ENCODE assay signal across 9 cellular contexts in genomic region chr14:21103165-21103709, GRCh38. TPM values are rescaled to one million over a fixed set of nuclear protein-coding genes. Genes with fewer than 3 reads are reported as not detected.
DNase-seq lines count a peak whose midpoint lies in the region; ATAC-seq and TF ChIP-seq lines count a peak whose summit lies in the region.
"Had no signal": no experiment of that assay in that cellular context is flagged by ENCODE, and none has a peak within 500 bp of the region (broad histone marks: within the 10 kb centered on the region; RNA-seq: fewer than 3 reads in every experiment).

No MANE protein-coding gene starts in this region.

- H3K4me3 ChIP-seq in Caco-2 (ENCODE audit: low read depth, low read length) (peak overlapping the region; percentile 72), colonic mucosa (peak overlapping the region; percentile 62)

- H3K9me3 Mint-ChIP-seq in Caco-2 (ENCODE audit: unreplicated experiment) (no peaks in the 10 kb centered on the region), neural crest cell (no peaks in the 10 kb centered on the region)

- no peak for TF ChIP-seq CTCF in Caco-2 (IDR thresholded peaks at IDR 0.05; ENCODE audit: insufficient read depth in 1 of 2, low read depth in 1 of 2, low read length in 1 of 2, severe bottlenecking in 1 of 2, unreplicated experiment in 1 of 2)
- no peak for TF ChIP-seq CTCF in colonic mucosa (IDR thresholded peaks at IDR 0.05)
- peak; percentile 77 for TF ChIP-seq CTCF in neural crest cell (conservative IDR thresholded peaks at IDR 0.05)

- BruUV-seq in Caco-2 (replicated peaks; lab: Mats Ljungman, UMichigan) = TSS peak; percentile 63

- H3K4me1 ChIP-seq in Caco-2 (peaks cover 46% of the 10 kb centered on the region), colonic mucosa (peaks cover 22% of the 10 kb centered on the region)

- POLR2A ChIA-PET in Caco-2 (lab: Charles Lee) = interaction anchor here (1.5 kb wide), 1 partner anchor 33 kb away, joined by 6 read pairs; the partner anchor contains the start of gene ARHGEF40

- no peak for ATAC-seq in GM21390 (IDR thresholded peaks at IDR 0.05; ENCODE audit: unreplicated experiment)
- no peak for ATAC-seq in HG03432 (IDR thresholded peaks at IDR 0.05; ENCODE audit: unreplicated experiment)
- ATAC-seq in GM21528 (IDR thresholded peaks at IDR 0.05; ENCODE audit: low FRiP score, unreplicated experiment) = no peak
- no peak for ATAC-seq in HG03520 (IDR thresholded peaks at IDR 0.05; ENCODE audit: unreplicated experiment)

- H3K36me3 Mint-ChIP-seq in Caco-2 (ENCODE audit: insufficient read depth, unreplicated experiment) = peaks cover 25% of the 10 kb centered on the region
- no peaks in the 10 kb centered on the region for H3K36me3 Mint-ChIP-seq in neural crest cell (ENCODE audit: low read depth)

- H3K4me1 Mint-ChIP-seq in Caco-2 (ENCODE audit: low read depth, unreplicated experiment) (peaks cover 39% of the 10 kb centered on the region), neural crest cell (peaks cover 58% of the 10 kb centered on the region)

- H3K4me3 Mint-ChIP-seq in Caco-2 (ENCODE audit: unreplicated experiment) = peak overlapping the region; percentile 87
- H3K4me3 Mint-ChIP-seq in neural crest cell = peak overlapping the region; percentile 87

- H3K36me3 ChIP-seq in Caco-2 (ENCODE audit: control insufficient read depth, insufficient read depth, low read length) (no peaks in the 10 kb centered on the region), colonic mucosa (no peaks in the 10 kb centered on the region)

- H3K27me3 Mint-ChIP-seq in Caco-2 (ENCODE audit: insufficient read depth, unreplicated experiment) = no peaks in the 10 kb centered on the region
- peaks cover 3% of the 10 kb centered on the region for H3K27me3 Mint-ChIP-seq in neural crest cell (ENCODE audit: low read depth)

- peak overlapping the region; percentile 85 for H3K27ac Mint-ChIP-seq in Caco-2 (ENCODE audit: unreplicated experiment)
- peak overlapping the region; percentile 96 for H3K27ac Mint-ChIP-seq in neural crest cell (ENCODE audit: unreplicated experiment)

- intact Hi-C loops in Caco-2 (cut with micrococcal nuclease; ENCODE audit: unreplicated experiment) = no loop called here
- intact Hi-C loops in colonic mucosa (cut with DNase I) = no loop called here

- DNase-seq in Caco-2 = no peak
- peak; percentile 98 to 99 for DNase-seq in Kasumi-1 (lab: John Stamatoyannopoulos, UW)
- DNase-seq in colonic mucosa = no peak
- no peak for DNase-seq in neural crest cell (ENCODE audit: low read depth, low spot score)

- H3K9me3 ChIP-seq in Caco-2 (no peaks in the 10 kb centered on the region), colonic mucosa (no peaks in the 10 kb centered on the region)

- H3K27ac ChIP-seq in colonic mucosa = peak overlapping the region; percentile 99

- H3K27me3 ChIP-seq in Caco-2 (replicated peaks; ENCODE audit: control insufficient read depth, insufficient read depth, low read length) (no peaks in the 10 kb centered on the region), colonic mucosa (no peaks in the 10 kb centered on the region)

- H3K9ac ChIP-seq in colonic mucosa (ENCODE audit: low read depth in 2 of 2, low read length in 2 of 2) = peak overlapping the region; percentile 19 to 82

- CTCF ChIA-PET in Caco-2 (lab: Charles Lee) = interaction anchor here (0.9 to 3.2 kb wide), 7 partner anchors 9 to 88 kb away, joined by 3 to 127 read pairs (median 43); partner anchors contain the start of gene ARHGEF40

RNA-seq across cellular contexts. Expression of gene TMEM253, which starts 2.4 kb away (rescaled TPM):
- total RNA-seq in Caco-2 (2022) (0.98 and 1.0 TPM in 2 replicates), colonic mucosa (10 to 100 TPM; 28.8 to 48.3 TPM), neural crest cell (1.6 TPM in 2 replicates)
- total RNA-seq: T-helper 1 cell treated with Interleukin-12 subunit alpha and Interleukin-12 subunit beta and Interleukin-4 antibody, amounts not matched to agents 30 ng/mL and 1 ng/mL, for 36 hours had no signal

RNA-seq across cellular contexts. Expression of gene ZNF219, which starts 4.8 kb away (rescaled TPM):
- total RNA-seq in Caco-2 (2022) = 34.1 and 35.2 TPM in 2 replicates
- 10 to 100 TPM; 44.0 to 79.6 TPM for total RNA-seq in colonic mucosa
- 141 and 143 TPM in 2 replicates for total RNA-seq in neural crest cell

RNA-seq across cellular contexts. Expression of gene ARHGEF40, which starts 33.1 kb away (rescaled TPM):
- total RNA-seq in Caco-2 (2022) (6.5 and 7.1 TPM in 2 replicates), colonic mucosa (10 to 100 TPM; 49.5 to 66.9 TPM), neural crest cell (72.7 and 73.8 TPM in 2 replicates)
- total RNA-seq: T-helper 1 cell treated with Interleukin-12 subunit alpha and Interleukin-12 subunit beta and Interleukin-4 antibody, amounts not matched to agents 30 ng/mL and 1 ng/mL, for 36 hours had no signal

RNA-seq across cellular contexts. Expression of gene RNASE8, which starts 45.6 kb away (rescaled TPM):
- total RNA-seq in Caco-2 (2022) (not detected in 2 replicates), colonic mucosa (not detected), neural crest cell (not detected in 2 replicates)
- total RNA-seq: T-helper 1 cell treated with Interleukin-12 subunit alpha and Interleukin-12 subunit beta and Interleukin-4 antibody, amounts not matched to agents 30 ng/mL and 1 ng/mL, for 36 hours had no signal

RNA-seq across cellular contexts. Expression of gene OR5AU1, which starts 52.6 kb away (rescaled TPM):
- total RNA-seq in Caco-2 (2022) = not detected in 2 replicates
- total RNA-seq in colonic mucosa = not detected
- total RNA-seq in neural crest cell = not detected in 2 replicates
- total RNA-seq: T-helper 1 cell treated with Interleukin-12 subunit alpha and Interleukin-12 subunit beta and Interleukin-4 antibody, amounts not matched to agents 30 ng/mL and 1 ng/mL, for 36 hours had no signal

Comparison
In these comparisons a context has a peak if more than half of its experiments do, and no peak if none do; other contexts are left out.
1. DNase-seq: peak in Kasumi-1 (2 of 2); none in Caco-2 (0 of 2), colonic mucosa (single experiment) and neural crest cell (single experiment).
2. RNA of gene TMEM253, which starts 2.4 kb away (total RNA-seq): 28.8 to 48.3 TPM in colonic mucosa; 1.6 TPM in neural crest cell and 0.98 to 1.0 TPM in Caco-2; every median in the first group is over 10 times any median in the second.